ENCODE assay signal across 29 cellular contexts in the genomic region with DNA sequence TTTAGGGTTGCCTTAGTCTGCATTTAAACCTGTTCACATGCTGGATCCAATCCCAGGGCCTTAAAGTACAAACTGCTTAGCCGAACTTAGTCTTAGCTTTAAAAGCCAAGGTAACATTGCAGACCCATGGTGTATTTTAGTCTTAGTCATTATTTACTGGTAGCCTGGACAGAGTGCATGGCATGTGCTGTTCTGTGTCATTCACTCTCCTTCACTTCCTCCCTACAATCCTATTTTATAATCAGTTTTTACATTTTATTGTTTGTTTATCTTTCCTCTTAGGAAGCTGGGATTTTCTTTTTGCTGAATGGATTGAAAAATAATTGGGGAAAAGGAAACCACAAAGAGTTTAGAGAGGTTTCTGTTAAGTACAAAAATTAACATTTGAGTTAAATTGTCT. TPM values are rescaled to one million over a fixed set of nuclear protein-coding genes. Genes with fewer than 3 reads are reported as not detected.
A peak's percentile ranks its signal among the peaks of the same experiment; 100 is the strongest.
DNase-seq lines count a peak whose midpoint lies in the region; ATAC-seq and TF ChIP-seq lines count a peak whose summit lies in the region.
"Had no signal": no experiment of that assay in that cellular context is flagged by ENCODE, and none has a peak within 500 bp of the region (broad histone marks: within the 10 kb centered on the region; RNA-seq: fewer than 3 reads in every experiment).

No MANE protein-coding gene starts in this region.

- H3K27ac ChIP-seq in HEK293 (ENCODE audit: extremely low read depth, low read depth, low read length) (no peak overlapping the region), SJCRH30 (peak overlapping the region; percentile 85), gastrocnemius medialis (peak overlapping the region; percentile 15 to 37 (median 31))
- H3K27ac ChIP-seq: BLaER1 treated with 17β-estradiol and CSF1 and Interleukin-3, amounts not matched to agents 10 nM and 100 nM; KMS-11; PC-9 had no signal

- TF ChIP-seq CTCF in HEK293 (tag by site-specific recombination; IDR thresholded peaks at IDR 0.05) (no peak), gastrocnemius medialis (IDR thresholded peaks at IDR 0.05 in 4 of 5, conservative IDR thresholded peaks at IDR 0.05 in 1 of 5) (no peak)

- ATAC-seq in left colon (peak; percentile 74), gastrocnemius medialis (no peak), GM19395 (IDR thresholded peaks at IDR 0.05; ENCODE audit: unreplicated experiment) (no peak)
- ATAC-seq: GM23338, Right ventricle myocardium inferior had no signal

- no peak overlapping the region for H3K4me3 ChIP-seq in HEK293 (ENCODE audit: low read depth, low read length)
- H3K4me3 ChIP-seq in SJCRH30: no peak overlapping the region
- H3K4me3 ChIP-seq in gastrocnemius medialis: no peak overlapping the region
- H3K4me3 ChIP-seq: BLaER1 treated with 17β-estradiol and CSF1 and Interleukin-3, amounts not matched to agents 10 nM and 100 nM; GM23338; HAP-1; PC-9 had no signal

- intact Hi-C loops in left colon (cut with DNase I, micrococcal nuclease) (no loop called here), gastrocnemius medialis (cut with DNase I; ENCODE audit: low total_unique reads) (no loop called here)

- H3K27me3 ChIP-seq in SJCRH30 (no peaks in the 10 kb centered on the region), gastrocnemius medialis (no peaks in the 10 kb centered on the region)
- H3K27me3 ChIP-seq: BLaER1 treated with 17β-estradiol and CSF1 and Interleukin-3, amounts not matched to agents 10 nM and 100 nM had no signal

- CTCF ChIA-PET in HEK293 (lab: Yijun Ruan, JAX): interaction anchor here (0.6 to 1.3 kb wide), 4 partner anchors 12 to 292 kb away, joined by 3 to 6 read pairs (median 4); no protein-coding TSS in a partner anchor

- H3K4me1 ChIP-seq in HEK293 (ENCODE audit: control insufficient read depth, insufficient read depth, low read length): no peaks in the 10 kb centered on the region
- peaks cover 12% of the 10 kb centered on the region for H3K4me1 ChIP-seq in SJCRH30
- peaks cover 0 to 12% of the 10 kb centered on the region in 2 donors for H3K4me1 ChIP-seq in gastrocnemius medialis
- H3K4me1 ChIP-seq: BLaER1 treated with 17β-estradiol and CSF1 and Interleukin-3, amounts not matched to agents 10 nM and 100 nM; HAP-1 had no signal

- in situ Hi-C loops in gastrocnemius medialis (cut with MboI; ENCODE audit: low sequenced_read_pairs in 4 of 4): no loop called here

- TF ChIP-seq POLR2A in gastrocnemius medialis (IDR thresholded peaks at IDR 0.05): no peak

- POLR2A ChIA-PET in HEK293 (lab: Yijun Ruan, JAX): no interaction called here

- peak in 1 of 2 experiments; percentile 51 for DNase-seq in SJCRH30
- no peak for DNase-seq in left colon
- no peak for DNase-seq in gastrocnemius medialis
- no peak for DNase-seq in SHP77 (lab: John Stamatoyannopoulos, UW)
- DNase-seq in C1 segment of cervical spinal cord (lab: John Stamatoyannopoulos, UW): no peak
- no peak for DNase-seq in NCI-H1694 (lab: John Stamatoyannopoulos, UW)
- DNase-seq: AML-193; CD4-positive, alpha-beta memory T cell; COR-L47; EL; IMR-90; NCI-H1092; NCI-H1417 treated with DMSO at 0.1 percent for 48 hours; NCI-H187; NCI-H2081 treated with DMSO at 0.1 percent for 48 hours; NCI-H2171 treated with DMSO at 0.1 percent for 48 hours; NCI-H748 treated with DMSO at 0.1 percent for 48 hours; NK-92 treated with Interleukin-12 subunit alpha and Interleukin-12 subunit beta, amount 100 ng/mL, for 24 hours; PC-9; T-helper 1 cell had no signal

- H3K9me3 ChIP-seq in HEK293 (ENCODE audit: control insufficient read depth, insufficient read depth, low read depth, low read length): no peaks in the 10 kb centered on the region
- peaks cover 3% of the 10 kb centered on the region; the same call in 1 of the 2 replicates for H3K9me3 ChIP-seq in SJCRH30 (replicated peaks)
- no peaks in the 10 kb centered on the region for H3K9me3 ChIP-seq in gastrocnemius medialis
- H3K9me3 ChIP-seq: HAP-1 had no signal

- H3K36me3 ChIP-seq in HEK293 (ENCODE audit: control insufficient read depth in 2 of 2, insufficient read depth in 1 of 2, low read length in 2 of 2) (peaks cover 0 to 5% of the 10 kb centered on the region in 2 experiments; a peak in 1 of 3 replicates), SJCRH30 (peaks cover 6% of the 10 kb centered on the region), gastrocnemius medialis (peaks cover 0 to 14% of the 10 kb centered on the region in 2 donors)
- H3K36me3 ChIP-seq: HAP-1 had no signal

TF ChIP-seq in HEK293, 187 proteins besides CTCF, POLR2A, EP300 and RAD21:
- TF ChIP-seq ZNF335 (tag by site-specific recombination; conservative IDR thresholded peaks at IDR 0.05) (no peak), KLF16 (tag by site-specific recombination; IDR thresholded peaks at IDR 0.05) (no peak), ZNF366 (tag by site-specific recombination; conservative IDR thresholded peaks at IDR 0.05) (no peak), ZIC2 (tag by site-specific recombination; IDR thresholded peaks at IDR 0.05) (no peak)
- TF ChIP-seq, protein P1, sequence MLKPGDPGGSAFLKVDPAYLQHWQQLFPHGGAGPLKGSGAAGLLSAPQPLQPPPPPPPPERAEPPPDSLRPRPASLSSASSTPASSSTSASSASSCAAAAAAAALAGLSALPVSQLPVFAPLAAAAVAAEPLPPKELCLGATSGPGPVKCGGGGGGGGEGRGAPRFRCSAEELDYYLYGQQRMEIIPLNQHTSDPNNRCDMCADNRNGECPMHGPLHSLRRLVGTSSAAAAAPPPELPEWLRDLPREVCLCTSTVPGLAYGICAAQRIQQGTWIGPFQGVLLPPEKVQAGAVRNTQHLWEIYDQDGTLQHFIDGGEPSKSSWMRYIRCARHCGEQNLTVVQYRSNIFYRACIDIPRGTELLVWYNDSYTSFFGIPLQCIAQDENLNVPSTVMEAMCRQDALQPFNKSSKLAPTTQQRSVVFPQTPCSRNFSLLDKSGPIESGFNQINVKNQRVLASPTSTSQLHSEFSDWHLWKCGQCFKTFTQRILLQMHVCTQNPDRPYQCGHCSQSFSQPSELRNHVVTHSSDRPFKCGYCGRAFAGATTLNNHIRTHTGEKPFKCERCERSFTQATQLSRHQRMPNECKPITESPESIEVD (tag by site-specific recombination; IDR thresholded peaks at IDR 0.05): 0 out of 2 replicates have a peak, but pooled peaks have one; percentile 23

RNA-seq across cellular contexts. Expression of a gene that starts 29.4 kb away (rescaled TPM):
- not detected in 2 replicates for total RNA-seq in SJCRH30 (2014; rRNA removed; shearing (Covaris generic))
- total RNA-seq in left colon (not detected), gastrocnemius medialis (not detected)
- total RNA-seq: CD4-positive, alpha-beta memory T cell; GM23338; IMR-90; PC-9; Right ventricle myocardium inferior; RPMI7951; SK-MEL-5 had no signal
